ENCODE assay signal across 8 cellular contexts in the genomic region with DNA sequence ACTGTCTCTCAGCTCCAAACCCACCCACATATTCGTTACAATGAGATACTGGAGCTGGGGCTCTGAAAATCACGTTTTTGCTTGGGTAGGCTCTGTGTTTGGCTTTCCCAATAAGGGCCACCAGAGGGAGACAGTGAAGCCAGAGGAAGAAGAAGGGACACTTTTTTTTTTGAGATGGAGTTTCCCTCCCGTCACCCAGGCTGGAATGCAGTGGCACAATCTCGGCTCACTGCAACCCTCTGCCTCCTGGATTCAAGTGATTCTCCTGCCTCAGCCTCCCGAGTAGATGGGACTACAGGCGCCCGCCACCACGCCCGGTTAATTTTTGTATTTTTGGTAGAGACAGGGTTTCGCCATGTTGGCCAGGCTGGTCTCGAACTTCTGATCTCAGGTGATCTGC. TPM values are rescaled to one million over a fixed set of nuclear protein-coding genes. Genes with fewer than 3 reads are reported as not detected.
DNase-seq lines count a peak whose midpoint lies in the region; ATAC-seq, FAIRE-seq and TF ChIP-seq lines count a peak whose summit lies in the region.
"Not testable (repeated sequence)": the region's sequence is repeated elsewhere in the genome, so short reads cannot be mapped to it uniquely, and the experiment has no call there.

No MANE protein-coding gene starts in this region.

- 51% methylated on average over 11 of the region's 11 CpGs for WGBS in GM12878 (ENCODE audit: insufficient coverage, insufficient replicate concordance, low lambda C conversion rate, missing lambda C conversion rate)
- 57 to 66% methylated on average over 11 of the region's 11 CpGs for WGBS in testis, 2 donors

- not testable (repeated sequence) for FAIRE-seq in GM12878 (lab: Jason Lieb, UNC)

- H3K36me3 ChIP-seq in KMS-11 (ENCODE audit: insufficient read depth); GM12878 (ENCODE audit: control insufficient read depth in 2 of 2, insufficient read depth in 2 of 2, low read length in 1 of 2); cardiac muscle cell; testis (ENCODE audit: low read depth, missing control alignments): not testable (repeated sequence)

- not testable (repeated sequence) for H3K9ac ChIP-seq in KMS-11; GM12878 (ENCODE audit: control insufficient read depth, insufficient read depth, low read length)

- DNase-seq in DMS79 (lab: John Stamatoyannopoulos, UW) (peak; percentile 36), NOMO-1 treated with DMSO at 0.1 percent for 48 hours (lab: John Stamatoyannopoulos, UW; ENCODE audit: unreplicated experiment) (peak; percentile 61), cardiac muscle cell (ENCODE audit: low read depth in 1 of 2, low spot score in 1 of 2) (peak; percentile 69 to 72), omental fat pad (ENCODE audit: low spot score) (peak; percentile 54), testis (peak; percentile 81)
- DNase-seq in GM12878 (ENCODE audit: low read depth, low spot score), result not testable (repeated sequence)

- intact Hi-C loops in GM12878 (cut with micrococcal nuclease; ENCODE audit: unreplicated experiment), result loop anchor here (1.0 to 2.0 kb wide), 2 partner anchors 23 to 68 kb away; no protein-coding TSS in a partner anchor
- intact Hi-C loops in testis (cut with DNase I; ENCODE audit: low total_unique reads), result not testable (repeated sequence)

- H3K4me3 ChIP-seq in KMS-11 (IDR thresholded peaks at IDR 0.05; ENCODE audit: insufficient read depth, low read depth, low read length); GM12878; cardiac muscle cell; testis: not testable (repeated sequence)

- not testable (repeated sequence) for H3K79me2 ChIP-seq in KMS-11 (ENCODE audit: insufficient read depth, low read depth); GM12878 (ENCODE audit: control insufficient read depth, insufficient read depth, low read length)

- H4K20me1 ChIP-seq in KMS-11 (ENCODE audit: insufficient read depth); GM12878 (ENCODE audit: control insufficient read depth, insufficient read depth): not testable (repeated sequence)

- RAD21 ChIA-PET in GM12878 (lab: Charles Lee; ENCODE audit: unreplicated experiment), result interaction anchor here (0.6 to 4.7 kb wide), 16 partner anchors 9 to 208 kb away, joined by 3 to 43 read pairs (median 6); a partner anchor contains a TSS

- peaks cover 17% of the 10 kb centered on the region for H3K4me1 ChIP-seq in KMS-11 (ENCODE audit: low read depth, poor library complexity, severe bottlenecking)
- not testable (repeated sequence) for H3K4me1 ChIP-seq in GM12878 (ENCODE audit: control insufficient read depth, insufficient read depth, low read length); cardiac muscle cell (ENCODE audit: low read depth); testis

- not testable (repeated sequence) for TF ChIP-seq POLR2A in GM12878 (IDR thresholded peaks at IDR 0.05; ENCODE audit: low read depth, low read length); testis (IDR thresholded peaks at IDR 0.05)

- BruUV-seq in GM12878 (replicated peaks; lab: Mats Ljungman, UMichigan), result not testable (repeated sequence)

- H3K4me2 ChIP-seq in KMS-11; GM12878 (ENCODE audit: control insufficient read depth, insufficient read depth): not testable (repeated sequence)

- POLR2A ChIA-PET in GM12878 (lab: Charles Lee), result interaction anchor here (0.7 to 3.5 kb wide), 14 partner anchors 10 to 208 kb away, joined by 3 to 18 read pairs (median 4); no protein-coding TSS in a partner anchor

- peak; percentile 64 to 77 for ATAC-seq in activated CD4-positive, CD25-positive, alpha-beta regulatory T cell treated with anti-CD3 and anti-CD28 coated beads, Interleukin-2, amount 50 U/mL, for 24 hours
- peak; percentile 92 for ATAC-seq in GM12878
- not testable (repeated sequence) for ATAC-seq in omental fat pad (ENCODE audit: low FRiP score)

- TF ChIP-seq EP300 in GM12878 (IDR thresholded peaks at IDR 0.05; ENCODE audit: borderline replicate concordance in 1 of 2, control insufficient read depth in 1 of 2, low read depth in 2 of 2, low read length in 2 of 2), result not testable (repeated sequence)

- not testable (repeated sequence) for H3K9me3 ChIP-seq in GM12878 (replicated peaks; ENCODE audit: control insufficient read depth, insufficient read depth, low read length); cardiac muscle cell (ENCODE audit: low read depth); testis

- H3K27ac ChIP-seq in KMS-11; GM12878 (ENCODE audit: control insufficient read depth, insufficient read depth); cardiac muscle cell; testis: not testable (repeated sequence)

- SMC1A ChIA-PET in GM12878 (lab: Charles Lee; ENCODE audit: uncharacterized antibody, unreplicated experiment), result interaction anchor here (0.6 to 4.9 kb wide), 25 partner anchors 10 to 323 kb away, joined by 3 to 38 read pairs (median 8); a partner anchor contains a TSS

- CTCF ChIA-PET in GM12878 (lab: Yijun Ruan, JAX), result interaction anchor here (0.7 to 6.2 kb wide), 27 partner anchors 9 to 650 kb away, joined by 3 to 117 read pairs (median 15); a partner anchor contains a TSS

- TF ChIP-seq RAD21 in GM12878 (IDR thresholded peaks at IDR 0.05; ENCODE audit: insufficient read depth, low read depth, low read length), result peak; percentile 77

- in situ Hi-C loops in GM12878 (cut with MboI), result loop anchor here (5.0 kb wide), 1 partner anchor 67 kb away; no protein-coding TSS in a partner anchor

- not testable (repeated sequence) for H3K27me3 ChIP-seq in KMS-11 (ENCODE audit: insufficient read depth, low read depth); GM12878 (replicated peaks in 1 of 2; ENCODE audit: control insufficient read depth in 2 of 2, insufficient read depth in 2 of 2, low read length in 1 of 2); cardiac muscle cell; testis

- H2AFZ ChIP-seq in KMS-11 (ENCODE audit: low read depth), result peak overlapping the region; percentile 58; the same call in 1 of the 2 replicates
- not testable (repeated sequence) for H2AFZ ChIP-seq in GM12878 (ENCODE audit: control insufficient read depth, low read depth, low read length)

- TF ChIP-seq CTCF in KMS-11 (conservative IDR thresholded peaks at IDR 0.05; ENCODE audit: low read depth, low read length) (peak; percentile 59), GM12878 (IDR thresholded peaks at IDR 0.05 in 2 of 3, conservative IDR thresholded peaks at IDR 0.05 in 1 of 3; ENCODE audit: control insufficient read depth in 2 of 3, extremely low read depth in 1 of 3, insufficient read depth in 1 of 3, low read depth in 3 of 3, low read length in 3 of 3) (peak; percentile 68 to 81 (median 80)), cardiac muscle cell (IDR thresholded peaks at IDR 0.05; ENCODE audit: low read depth, low read length) (peak; percentile 77), testis (IDR thresholded peaks at IDR 0.05) (peak; percentile 10 to 62 (median 47))
- not testable (repeated sequence) for TF ChIP-seq CTCF in omental fat pad (IDR thresholded peaks at IDR 0.05)

RNA-seq across cellular contexts. Expression of a gene that starts 16.4 kb away (rescaled TPM):
- total RNA-seq in GM12878 (2013; cell fraction: nucleolus; rRNA removed), result 51.2 and 54.8 TPM in 2 replicates
- total RNA-seq in GM12878 (2014; rRNA removed), result 22.0 and 25.0 TPM in 2 replicates
- total RNA-seq in GM12878 (2014; rRNA removed; fragmentation: Illumina TruSeq; extraction: Trizol), result 17.3 and 17.6 TPM in 2 replicates
- 34.4 and 35.9 TPM in 2 replicates for total RNA-seq in GM12878 (2021)
- polyA plus RNA-seq in GM12878 (2011; ENCODE audit: low read depth), result 7.9 TPM
- polyA plus RNA-seq in GM12878 (2011; rRNA removed), result 41.8 and 81.2 TPM in 2 replicates
- 113 and 114 TPM in 2 replicates for polyA plus RNA-seq in GM12878 (2011; cell fraction: cytosol; rRNA removed)
- polyA plus RNA-seq in GM12878 (2011; cell fraction: nucleus; rRNA removed), result 122 and 163 TPM in 2 replicates
- 30.3 and 34.7 TPM in 2 replicates for polyA plus RNA-seq in GM12878 (2012)
- polyA plus RNA-seq in GM12878 (2014; fragmentation: Illumina TruSeq; extraction: Trizol), result 31.7 and 39.1 TPM in 2 replicates
- 1 to 10 TPM in 1 of 2 experiments, under 1 TPM in 1; 0.40 to 1.2 TPM for polyA plus RNA-seq in GM12878 (2014; fragmentation: Nextera tagmentation; extraction: Ambion mirVana)
- polyA plus RNA-seq in GM12878 (2014; rRNA removed), result 40.7 and 42.7 TPM in 2 replicates
- 1 to 10 TPM; 1.3 to 2.0 TPM for polyA plus RNA-seq in GM12878 (2016; fragmentation: Nextera tagmentation; extraction: Ambion mirVana)
- 65.5 and 92.0 TPM in 2 replicates for polyA minus RNA-seq in GM12878 (2011; rRNA and poly(A)+ RNA removed)
- polyA minus RNA-seq in GM12878 (2011; cell fraction: cytosol; rRNA and poly(A)+ RNA removed), result 22.5 and 32.2 TPM in 2 replicates
- 14.6 and 18.0 TPM in 2 replicates for polyA minus RNA-seq in GM12878 (2011; cell fraction: nucleus; rRNA and poly(A)+ RNA removed)
- total RNA-seq in cardiac muscle cell, result 16.2 and 16.6 TPM in 2 replicates
- polyA plus RNA-seq in cardiac muscle cell, result 16.1 and 16.6 TPM in 2 replicates
- total RNA-seq in omental fat pad, result 10 to 100 TPM; 27.4 to 81.1 (median 33.5) TPM
- 10 to 100 TPM; 20.6 to 30.7 TPM for total RNA-seq in testis
- 17.9 TPM for polyA plus RNA-seq in testis (ENCODE audit: insufficient read depth, low read depth, low replicate concordance)

RNA-seq across cellular contexts. Expression of a gene that starts 22.4 kb away (rescaled TPM):
- 25.1 and 27.4 TPM in 2 replicates for total RNA-seq in GM12878 (2013; cell fraction: nucleolus; rRNA removed)
- 13.5 and 15.4 TPM in 2 replicates for total RNA-seq in GM12878 (2014; rRNA removed)
- total RNA-seq in GM12878 (2014; rRNA removed; fragmentation: Illumina TruSeq; extraction: Trizol), result 10.9 and 11.1 TPM in 2 replicates
- 10.4 and 10.7 TPM in 2 replicates for total RNA-seq in GM12878 (2021)
- polyA plus RNA-seq in GM12878 (2011; ENCODE audit: low read depth), result 8.8 TPM
- 11.0 and 17.3 TPM in 2 replicates for polyA plus RNA-seq in GM12878 (2011; rRNA removed)
- polyA plus RNA-seq in GM12878 (2011; cell fraction: cytosol; rRNA removed), result 18.7 and 19.3 TPM in 2 replicates
- 14.3 and 16.5 TPM in 2 replicates for polyA plus RNA-seq in GM12878 (2011; cell fraction: nucleus; rRNA removed)
- polyA plus RNA-seq in GM12878 (2012), result 12.6 and 14.0 TPM in 2 replicates
- polyA plus RNA-seq in GM12878 (2014; fragmentation: Illumina TruSeq; extraction: Trizol), result 10.4 and 11.2 TPM in 2 replicates
- 10 to 100 TPM in 1 of 2 experiments, 1 to 10 TPM in 1; 8.8 to 12.8 TPM for polyA plus RNA-seq in GM12878 (2014; fragmentation: Nextera tagmentation; extraction: Ambion mirVana)
- polyA plus RNA-seq in GM12878 (2014; rRNA removed), result 8.0 and 9.8 TPM in 2 replicates
- polyA plus RNA-seq in GM12878 (2016; fragmentation: Nextera tagmentation; extraction: Ambion mirVana), result 10 to 100 TPM; 15.8 to 18.1 TPM
- 17.5 and 26.6 TPM in 2 replicates for polyA minus RNA-seq in GM12878 (2011; rRNA and poly(A)+ RNA removed)
- 4.3 and 5.8 TPM in 2 replicates for polyA minus RNA-seq in GM12878 (2011; cell fraction: cytosol; rRNA and poly(A)+ RNA removed)
- 11.5 and 19.5 TPM in 2 replicates for polyA minus RNA-seq in GM12878 (2011; cell fraction: nucleus; rRNA and poly(A)+ RNA removed)
- total RNA-seq in cardiac muscle cell, result 8.5 and 13.7 TPM in 2 replicates
- polyA plus RNA-seq in cardiac muscle cell, result 11.7 and 12.4 TPM in 2 replicates
- total RNA-seq in omental fat pad, result 10 to 100 TPM in 3 of 4 donors, 1 to 10 TPM in 1; 7.9 to 17.1 (median 16.5) TPM
- total RNA-seq in testis, result 10 to 100 TPM; 47.6 to 52.5 TPM
- polyA plus RNA-seq in testis (ENCODE audit: insufficient read depth, low read depth, low replicate concordance), result 101 TPM

RNA-seq across cellular contexts. Expression of a gene that starts 52.8 kb away (rescaled TPM):
- 0.64 and 1.1 TPM in 2 replicates for total RNA-seq in GM12878 (2013; cell fraction: nucleolus; rRNA removed)
- total RNA-seq in GM12878 (2014; rRNA removed) (2.0 and 2.7 TPM in 2 replicates), GM12878 (2014; rRNA removed; fragmentation: Illumina TruSeq; extraction: Trizol) (1.7 and 2.1 TPM in 2 replicates), GM12878 (2021) (2.9 and 4.1 TPM in 2 replicates), cardiac muscle cell (0.15 and 0.25 TPM in 2 replicates), omental fat pad (1 to 10 TPM in 2 of 4 donors, under 1 TPM in 1, not detected in 1; 0.38 to 4.9 (median 1.9) TPM), testis (under 1 TPM in 1 of 2 donors, not detected in 1; 0.31 TPM)
- polyA plus RNA-seq in GM12878 (2011; ENCODE audit: low read depth), result 0.71 TPM
- polyA plus RNA-seq in GM12878 (2011; rRNA removed) (0.06 and 0.19 TPM in 2 replicates), GM12878 (2014; fragmentation: Illumina TruSeq; extraction: Trizol) (0.14 and 1.2 TPM in 2 replicates), GM12878 (2014; fragmentation: Nextera tagmentation; extraction: Ambion mirVana) (under 1 TPM; 0.27 to 0.33 TPM), GM12878 (2014; rRNA removed) (2.7 and 3.2 TPM in 2 replicates), GM12878 (2016; fragmentation: Nextera tagmentation; extraction: Ambion mirVana) (under 1 TPM; 0.63 to 0.82 TPM), cardiac muscle cell (0.13 TPM in 1 of 2 replicates, not detected in the other), testis (ENCODE audit: insufficient read depth, low read depth, low replicate concordance) (0.41 TPM)
- polyA plus RNA-seq in GM12878 (2011; cell fraction: cytosol; rRNA removed), result 0.10 and 0.13 TPM in 2 replicates
- 0.24 and 0.48 TPM in 2 replicates for polyA plus RNA-seq in GM12878 (2011; cell fraction: nucleus; rRNA removed)
- polyA plus RNA-seq in GM12878 (2012), result 3.6 and 3.8 TPM in 2 replicates
- polyA minus RNA-seq in GM12878 (2011; rRNA and poly(A)+ RNA removed), result 0.26 TPM in 1 of 2 replicates, not detected in the other
- 3.7 and 4.8 TPM in 2 replicates for polyA minus RNA-seq in GM12878 (2011; cell fraction: cytosol; rRNA and poly(A)+ RNA removed)
- polyA minus RNA-seq in GM12878 (2011; cell fraction: nucleus; rRNA and poly(A)+ RNA removed), result 0.85 and 1.3 TPM in 2 replicates
